In genomic region chr17:61828694-61829093, GRCh38 we compare ENCODE assay signal across 36 cellular contexts.
"Had no signal": no experiment of that assay in that cellular context is flagged by ENCODE, and none has a peak within 500 bp of the region (broad histone marks: within the 10 kb centered on the region; RNA-seq: fewer than 3 reads in every experiment).

No MANE protein-coding gene starts in this region.

- DNase-seq: Karpas-422, Kasumi-1, MG63, MM.1S, MV-4-11, NCI-H1048, NCI-H1092, NCI-H1092 treated with DMSO at 0.1 percent for 48 hours, NCI-H1105, NCI-H1105 treated with DMSO at 0.1 percent for 48 hours, NCI-H1417, NCI-H1417 treated with DMSO at 0.1 percent for 48 hours, NCI-H1436, NCI-H1436 treated with DMSO at 0.1 percent for 48 hours, NCI-H146, NCI-H1694, NCI-H1694 treated with DMSO at 0.1 percent for 48 hours, NCI-H187, NCI-H187 treated with DMSO at 0.1 percent for 48 hours, NCI-H1930, NCI-H2029, NCI-H2029 treated with DMSO at 0.1 percent for 48 hours, NCI-H2081, NCI-H2081 treated with DMSO at 0.1 percent for 48 hours, NCI-H2107, NCI-H2171, NCI-H2171 treated with DMSO at 0.1 percent for 48 hours, NCI-H2227 treated with DMSO at 0.1 percent for 48 hours, NCI-H226, NCI-H345, NCI-H446, NCI-H446 treated with DMSO at 0.1 percent for 48 hours, NCI-H510A, NCI-H510A treated with DMSO at 0.1 percent for 48 hours, NCI-H524, NCI-H524 treated with DMSO at 0.1 percent for 48 hours had no signal

- H3K4me3 ChIP-seq: MG63 had no signal

- H3K27me3 ChIP-seq: MG63 had no signal
